Comparison of ENCODE assay signal across 31 cellular contexts in genomic region chr3:57046120-57046519, GRCh38. TPM values are rescaled to one million over a fixed set of nuclear protein-coding genes. Genes with fewer than 3 reads are reported as not detected.
"Had no signal": no experiment of that assay in that cellular context is flagged by ENCODE, and none has a peak within 500 bp of the region (broad histone marks: within the 10 kb centered on the region; RNA-seq: fewer than 3 reads in every experiment).

No MANE protein-coding gene starts in this region.

- H3K4me3 Mint-ChIP-seq: activated B cell treated with CpG ODN at 0.5 μM for 24 hours; activated CD4-positive, alpha-beta memory T cell treated with anti-CD3 and anti-CD28 coated beads, Interleukin-2, amount 10 ng/mL, durations not matched to agents 7 days and 5 days; activated CD8-positive, alpha-beta memory T cell treated with anti-CD3 and anti-CD28 coated beads, Interleukin-2, amount 10 ng/mL, durations not matched to agents 7 days and 5 days; activated naive CD4-positive, alpha-beta T cell treated with anti-CD3 and anti-CD28 coated beads, Interleukin-2, amount 10 ng/mL, durations not matched to agents 7 days and 5 days; activated naive CD8-positive, alpha-beta T cell; activated naive CD8-positive, alpha-beta T cell treated with anti-CD3 and anti-CD28 coated beads, Interleukin-2, amount 50 U/mL, for 24 hours; brain; T-cell had no signal

- H3K27ac Mint-ChIP-seq: activated B cell treated with CpG ODN at 0.5 μM for 24 hours; activated CD4-positive, alpha-beta memory T cell treated with anti-CD3 and anti-CD28 coated beads, Interleukin-2, amount 10 ng/mL, durations not matched to agents 7 days and 5 days; activated CD8-positive, alpha-beta memory T cell treated with anti-CD3 and anti-CD28 coated beads, Interleukin-2, amount 10 ng/mL, durations not matched to agents 7 days and 5 days; activated naive CD4-positive, alpha-beta T cell treated with anti-CD3 and anti-CD28 coated beads, Interleukin-2, amount 10 ng/mL, durations not matched to agents 7 days and 5 days; activated naive CD8-positive, alpha-beta T cell; activated naive CD8-positive, alpha-beta T cell treated with anti-CD3 and anti-CD28 coated beads, Interleukin-2, amount 50 U/mL, for 24 hours; T-cell had no signal

- H3K27me3 ChIP-seq: SJSA1 had no signal

- H3K9me3 ChIP-seq: SJSA1, SK-N-SH had no signal

- H3K4me1 Mint-ChIP-seq: activated CD4-positive, alpha-beta memory T cell treated with anti-CD3 and anti-CD28 coated beads, Interleukin-2, amount 10 ng/mL, durations not matched to agents 7 days and 5 days; activated CD8-positive, alpha-beta memory T cell treated with anti-CD3 and anti-CD28 coated beads, Interleukin-2, amount 10 ng/mL, durations not matched to agents 7 days and 5 days; activated naive CD4-positive, alpha-beta T cell treated with anti-CD3 and anti-CD28 coated beads, Interleukin-2, amount 10 ng/mL, durations not matched to agents 7 days and 5 days; activated naive CD8-positive, alpha-beta T cell treated with anti-CD3 and anti-CD28 coated beads, Interleukin-2, amount 50 U/mL, for 24 hours; T-cell had no signal

- H3K4me1 ChIP-seq: SJSA1 had no signal

- H3K36me3 ChIP-seq: SJSA1 had no signal

- H3K4me3 ChIP-seq: SJSA1 had no signal

- H3K9me3 Mint-ChIP-seq: activated B cell treated with CpG ODN at 0.5 μM for 24 hours; activated CD4-positive, alpha-beta memory T cell treated with anti-CD3 and anti-CD28 coated beads, Interleukin-2, amount 10 ng/mL, durations not matched to agents 7 days and 5 days; activated naive CD4-positive, alpha-beta T cell treated with anti-CD3 and anti-CD28 coated beads, Interleukin-2, amount 10 ng/mL, durations not matched to agents 7 days and 5 days; activated naive CD8-positive, alpha-beta T cell treated with anti-CD3 and anti-CD28 coated beads, Interleukin-2, amount 50 U/mL, for 24 hours; T-cell had no signal

- H3K36me3 Mint-ChIP-seq: activated CD8-positive, alpha-beta memory T cell treated with anti-CD3 and anti-CD28 coated beads, Interleukin-2, amount 10 ng/mL, durations not matched to agents 7 days and 5 days; activated naive CD4-positive, alpha-beta T cell treated with anti-CD3 and anti-CD28 coated beads, Interleukin-2, amount 10 ng/mL, durations not matched to agents 7 days and 5 days; activated naive CD8-positive, alpha-beta T cell; brain; T-cell had no signal

- H3K27ac ChIP-seq: SJSA1, VCaP had no signal

- H3K4me2 ChIP-seq: SK-N-SH had no signal

- H3K9ac ChIP-seq: SK-N-SH had no signal

- DNase-seq: activated B cell treated with CpG ODN at 0.5 μM for 24 hours; activated CD4-positive, alpha-beta memory T cell treated with anti-CD3 and anti-CD28 coated beads, Interleukin-2, amount 10 ng/mL, durations not matched to agents 7 days and 5 days; activated CD4-positive, alpha-beta T cell treated with anti-CD3 and anti-CD28 coated beads for 4 hours; activated CD4-positive, CD25-positive, alpha-beta regulatory T cell treated with anti-CD3 and anti-CD28 coated beads, Interleukin-2, amount 50 U/mL, for 72 hours; activated CD8-positive, alpha-beta memory T cell treated with anti-CD3 and anti-CD28 coated beads for 24 hours; activated CD8-positive, alpha-beta memory T cell treated with anti-CD3 and anti-CD28 coated beads, Interleukin-2, amount 10 ng/mL, durations not matched to agents 7 days and 5 days; activated CD8-positive, alpha-beta memory T cell treated with anti-CD3 and anti-CD28 coated beads, Interleukin-2, amount 50 U/mL, for 48 hours; activated effector memory CD4-positive, alpha-beta T cell treated with Interleukin-2 at 50 U/mL for 16 hours; activated naive CD4-positive, alpha-beta T cell treated with anti-CD3 and anti-CD28 coated beads, Interleukin-2, amount 10 ng/mL, durations not matched to agents 7 days and 5 days; activated naive CD8-positive, alpha-beta T cell treated with anti-CD3 and anti-CD28 coated beads, Interleukin-2, amount 50 U/mL, for 24 hours; activated T-cell treated with anti-CD3 and anti-CD28 coated beads, Interleukin-2, amount 50 U/mL, for 48 hours; caudate nucleus; Karpas-422; KBM-7; NCI-H1436 treated with DMSO at 0.1 percent for 48 hours; NCI-H1694 treated with DMSO at 0.1 percent for 48 hours; NCI-H2029; NCI-H524 treated with DMSO at 0.1 percent for 48 hours; SHP77; SK-N-SH; T-cell; T-helper 2 cell; T-helper 9 cell had no signal

RNA-seq across cellular contexts. Expression of gene SPATA12, which starts 14.3 kb away (rescaled TPM):
- total RNA-seq: activated B cell treated with CpG ODN at 0.5 μM for 24 hours; activated CD4-positive, alpha-beta memory T cell treated with anti-CD3 and anti-CD28 coated beads, Interleukin-2, amount 10 ng/mL, durations not matched to agents 7 days and 5 days; activated CD8-positive, alpha-beta memory T cell treated with anti-CD3 and anti-CD28 coated beads, Interleukin-2, amount 10 ng/mL, durations not matched to agents 7 days and 5 days; bronchial epithelial cell; MCF 10A; NCI-H460; RPMI7951; SJSA1; T-cell had no signal
